In genomic region chr1:237525102-237525501, GRCh38 we compare ENCODE assay signal across 28 cellular contexts.
"Had no signal": no experiment of that assay in that cellular context is flagged by ENCODE, and none has a peak within 500 bp of the region (broad histone marks: within the 10 kb centered on the region; RNA-seq: fewer than 3 reads in every experiment).

No MANE protein-coding gene starts in this region.

- H3K4me3 Mint-ChIP-seq: stimulated activated effector memory CD8-positive, alpha-beta T cell treated with anti-CD3 and anti-CD28 coated beads, Interleukin-12 subunit alpha, Interleukin-12 subunit beta, amount 100 ng/mL, for 72 hours; stimulated activated memory B cell treated with anti-CD40 and anti-IgM and Interleukin-4, amounts not matched to agents 10 μg/mL and 1 μg/mL and 100 μg/mL, for 72 hours; stimulated activated naive B cell treated with anti-CD40 and anti-IgM and Interleukin-4, amounts not matched to agents 10 μg/mL and 1 μg/mL and 100 μg/mL, for 72 hours; stimulated activated naive CD8-positive, alpha-beta T cell treated with anti-CD3 and anti-CD28 coated beads, Interleukin-15, amount 100 ng/mL, for 72 hours; stimulated activated naive CD8-positive, alpha-beta T cell treated with anti-CD3 and anti-CD28 coated beads, Interleukin-15, Interleukin-2, amounts not matched to agents 100 ng/mL and 50 ng/mL, for 24 hours; type B pancreatic cell had no signal

- H3K9me3 ChIP-seq: suprapubic skin, testis, thoracic aorta, thyroid gland, tibial artery, tibial nerve, transverse colon, upper lobe of left lung, upper lobe of right lung, uterus, vagina had no signal

- H3K27me3 Mint-ChIP-seq: stimulated activated memory B cell treated with anti-CD40 and anti-IgM and Interleukin-4, amounts not matched to agents 10 μg/mL and 1 μg/mL and 100 μg/mL, for 72 hours; stimulated activated naive B cell treated with anti-CD40 and anti-IgM and Interleukin-4, amounts not matched to agents 10 μg/mL and 1 μg/mL and 100 μg/mL, for 72 hours; stimulated activated naive CD8-positive, alpha-beta T cell treated with anti-CD3 and anti-CD28 coated beads, Interleukin-15, Interleukin-2, amounts not matched to agents 100 ng/mL and 50 ng/mL, for 24 hours; type B pancreatic cell had no signal

- H3K36me3 ChIP-seq: stomach, suprapubic skin, thyroid gland, tibial nerve, transverse colon, upper lobe of left lung, upper lobe of right lung, uterus, vagina had no signal

- H3K27ac ChIP-seq: stomach, suprapubic skin, testis, thoracic aorta, thyroid gland, tibial artery, tibial nerve, transverse colon, upper lobe of left lung, upper lobe of right lung, uterus, vagina had no signal

- DNase-seq: stimulated activated CD4-positive, alpha-beta T cell treated with anti-CD3 and anti-CD28 coated beads, Interleukin-2, amount 100 ng/mL, for 48 hours; stimulated activated CD4-positive, alpha-beta T cell treated with anti-CD3 and anti-CD28 coated beads, Interleukin-4, amount 100 ng/mL, for 1 hour; stimulated activated CD4-positive, alpha-beta T cell treated with anti-CD3 and anti-CD28 coated beads, Interleukin-4, amount 100 ng/mL, for 24 hours; stimulated activated CD4-positive, alpha-beta T cell treated with anti-CD3 and anti-CD28 coated beads, Interleukin-4, amount 100 ng/mL, for 4 hours; stimulated activated CD8-positive, alpha-beta memory T cell treated with anti-CD3 and anti-CD28 coated beads, Interleukin-4, amount 100 ng/mL, for 48 hours; stimulated activated naive B cell treated with anti-CD40 and anti-IgM and Interleukin-4, amounts not matched to agents 10 μg/mL and 1 μg/mL and 100 μg/mL, for 72 hours; stimulated activated naive CD4-positive, alpha-beta T cell; stimulated activated naive CD4-positive, alpha-beta T cell treated with Interleukin-2 at 50 U/mL for 16 hours; stimulated activated naive CD8-positive, alpha-beta T cell treated with anti-CD3 and anti-CD28 coated beads, Interleukin-15, amount 100 ng/mL, for 72 hours; stimulated activated naive CD8-positive, alpha-beta T cell treated with anti-CD3 and anti-CD28 coated beads, Interleukin-15, Interleukin-2, amounts not matched to agents 100 U/mL and 50 U/mL, for 24 hours; stomach; substantia nigra; testis; thyroid gland; tibial artery; transverse colon; trophoblast cell; upper lobe of left lung; upper lobe of right lung; uterus had no signal

- H3K4me1 ChIP-seq: stomach, suprapubic skin, testis, thyroid gland, tibial nerve, transverse colon, upper lobe of left lung, upper lobe of right lung, uterus, vagina had no signal

- H3K36me3 Mint-ChIP-seq: stimulated activated effector memory CD8-positive, alpha-beta T cell treated with anti-CD3 and anti-CD28 coated beads, Interleukin-12 subunit alpha, Interleukin-12 subunit beta, amount 100 ng/mL, for 72 hours; stimulated activated memory B cell treated with anti-CD40 and anti-IgM and Interleukin-4, amounts not matched to agents 10 μg/mL and 1 μg/mL and 100 μg/mL, for 72 hours; stimulated activated naive B cell treated with anti-CD40 and anti-IgM and Interleukin-4, amounts not matched to agents 10 μg/mL and 1 μg/mL and 100 μg/mL, for 72 hours; type B pancreatic cell had no signal

- H3K4me1 Mint-ChIP-seq: stimulated activated effector memory CD8-positive, alpha-beta T cell treated with anti-CD3 and anti-CD28 coated beads, Interleukin-12 subunit alpha, Interleukin-12 subunit beta, amount 100 ng/mL, for 72 hours; stimulated activated memory B cell treated with anti-CD40 and anti-IgM and Interleukin-4, amounts not matched to agents 10 μg/mL and 1 μg/mL and 100 μg/mL, for 72 hours; stimulated activated naive B cell treated with anti-CD40 and anti-IgM and Interleukin-4, amounts not matched to agents 10 μg/mL and 1 μg/mL and 100 μg/mL, for 72 hours; stimulated activated naive CD8-positive, alpha-beta T cell treated with anti-CD3 and anti-CD28 coated beads, Interleukin-15, amount 100 ng/mL, for 72 hours had no signal

- H3K4me3 ChIP-seq: stomach, suprapubic skin, testis, thoracic aorta, thyroid gland, tibial artery, tibial nerve, transverse colon, upper lobe of left lung, upper lobe of right lung, uterus, vagina had no signal

- H3K27ac Mint-ChIP-seq: stimulated activated effector memory CD8-positive, alpha-beta T cell treated with anti-CD3 and anti-CD28 coated beads, Interleukin-12 subunit alpha, Interleukin-12 subunit beta, amount 100 ng/mL, for 72 hours; stimulated activated memory B cell treated with anti-CD40 and anti-IgM and Interleukin-4, amounts not matched to agents 10 μg/mL and 1 μg/mL and 100 μg/mL, for 72 hours; stimulated activated naive B cell treated with anti-CD40 and anti-IgM and Interleukin-4, amounts not matched to agents 10 μg/mL and 1 μg/mL and 100 μg/mL, for 72 hours; stimulated activated naive CD8-positive, alpha-beta T cell treated with anti-CD3 and anti-CD28 coated beads, Interleukin-15, amount 100 ng/mL, for 72 hours; stimulated activated naive CD8-positive, alpha-beta T cell treated with anti-CD3 and anti-CD28 coated beads, Interleukin-15, Interleukin-2, amounts not matched to agents 100 ng/mL and 50 ng/mL, for 24 hours; type B pancreatic cell had no signal

- H3K9me3 Mint-ChIP-seq: stimulated activated naive CD8-positive, alpha-beta T cell treated with anti-CD3 and anti-CD28 coated beads, Interleukin-15, Interleukin-2, amounts not matched to agents 100 ng/mL and 50 ng/mL, for 24 hours; type B pancreatic cell had no signal
